Comparison of ENCODE assay signal across 11 cellular contexts in genomic region chr7:34155225-34155908, GRCh38.
DNase-seq lines count a peak whose midpoint lies in the region; ATAC-seq and TF ChIP-seq lines count a peak whose summit lies in the region.
"Had no signal": no experiment of that assay in that cellular context is flagged by ENCODE, and none has a peak within 500 bp of the region (broad histone marks: within the 10 kb centered on the region; RNA-seq: fewer than 3 reads in every experiment).

No MANE protein-coding gene starts in this region.

- H3K4me3 ChIP-seq in AG04449 (ENCODE audit: low read depth, low read length) (no peak overlapping the region), cardiac fibroblast (replicated peaks in 1 of 2; ENCODE audit: low read depth in 2 of 2, low read length in 2 of 2) (no peak overlapping the region)

- DNase-seq in AG04449 (ENCODE audit: low read depth, low spot score): peak; percentile 98
- peak; percentile 98 for DNase-seq in MV-4-11 (lab: John Stamatoyannopoulos, UW)
- DNase-seq in cardiac fibroblast (ENCODE audit: low read depth in 2 of 2): peak; percentile 96 to 98
- peak; percentile 72 for DNase-seq in kidney tubule cell (ENCODE audit: low spot score)
- DNase-seq in NCI-H69 (lab: John Stamatoyannopoulos, UW): no peak
- no peak for DNase-seq in stimulated activated CD8-positive, alpha-beta memory T cell treated with anti-CD3 and anti-CD28 coated beads, Interleukin-4, amount 100 ng/mL, for 48 hours
- DNase-seq: activated effector memory CD4-positive, alpha-beta T cell treated with anti-CD3 and anti-CD28 coated beads, Interleukin-2, amount 50 U/mL, for 16 hours; CD4-positive, CD25-positive, alpha-beta regulatory T cell; foreskin melanocyte had no signal

- POLR2A ChIA-PET in AG04449 (lab: Yijun Ruan, JAX): interaction anchor here (1.1 to 1.4 kb wide), 4 partner anchors 22 to 176 kb away, joined by 3 to 6 read pairs (median 4); no protein-coding TSS in a partner anchor

- TF ChIP-seq CTCF in AG04449 (IDR thresholded peaks at IDR 0.05; ENCODE audit: insufficient read depth, low read length, missing control alignments) (no peak), cardiac fibroblast (IDR thresholded peaks at IDR 0.05; ENCODE audit: low read depth, low read length) (no peak)

- CTCF ChIA-PET in AG04449 (lab: Yijun Ruan, JAX): interaction anchor here (1.6 to 3.8 kb wide), 6 partner anchors 10 to 223 kb away, joined by 6 to 30 read pairs (median 12); no protein-coding TSS in a partner anchor

- ATAC-seq in HG03108 (IDR thresholded peaks at IDR 0.05; ENCODE audit: unreplicated experiment) (no peak), GM18511 (IDR thresholded peaks at IDR 0.05; ENCODE audit: unreplicated experiment) (no peak)

Comparison
In these comparisons a context has a peak if more than half of its experiments do, and no peak if none do; other contexts are left out.
1. DNase-seq: peak in AG04449 (single experiment), MV-4-11 (single experiment), cardiac fibroblast (2 of 2) and kidney tubule cell (single experiment); none in NCI-H69 (single experiment) and stimulated activated CD8-positive, alpha-beta memory T cell treated with anti-CD3 and anti-CD28 coated beads, Interleukin-4, amount 100 ng/mL, for 48 hours (single experiment).